8 cellular contexts compared by ENCODE assay signal in the genomic region with DNA sequence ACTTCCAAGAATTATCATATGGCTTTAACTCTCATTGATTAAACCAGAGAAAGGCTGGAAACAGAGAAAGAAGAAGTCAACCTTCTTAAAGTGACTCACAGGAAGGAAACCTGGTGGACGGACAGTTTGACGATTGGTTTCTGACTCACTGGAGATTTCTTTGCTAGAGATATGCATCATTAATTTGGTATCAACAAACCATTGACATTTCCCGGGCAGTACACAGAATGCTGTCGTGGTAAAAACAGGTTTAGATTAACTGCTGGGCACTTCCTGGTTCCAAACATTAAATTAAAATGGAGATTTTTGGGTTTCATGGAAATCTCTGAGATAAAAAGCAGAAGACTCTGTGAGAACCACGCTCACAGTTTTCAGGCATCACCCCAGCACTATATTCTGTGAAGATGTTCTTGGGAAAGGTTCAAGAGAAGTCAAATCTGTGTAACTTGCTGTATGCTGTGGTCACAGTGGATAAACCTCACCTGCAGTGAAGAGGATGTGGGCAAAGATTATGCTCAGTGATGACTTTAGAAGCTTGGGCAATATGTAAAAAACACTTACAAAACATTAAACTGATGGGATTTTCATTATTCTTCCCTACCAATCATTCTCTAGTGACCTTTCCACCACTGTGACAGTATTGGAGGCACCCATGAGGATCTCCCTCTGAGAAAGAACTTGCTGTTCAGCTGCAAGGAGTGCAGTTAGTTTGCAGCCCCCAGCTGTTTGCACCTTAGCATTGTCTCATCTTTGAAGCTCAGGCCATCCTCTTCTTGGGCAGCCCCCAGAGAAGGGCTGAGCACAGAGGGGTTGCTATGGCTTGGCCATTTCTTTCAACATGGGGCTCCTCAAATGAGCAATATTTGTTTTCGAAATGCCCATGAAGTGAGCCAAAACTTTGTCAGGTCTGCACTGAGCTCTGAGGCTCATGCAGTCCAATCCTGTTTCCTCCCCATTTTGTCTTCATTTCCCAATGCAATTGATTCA.
DNase-seq lines count a peak whose midpoint lies in the region; ATAC-seq, FAIRE-seq and TF ChIP-seq lines count a peak whose summit lies in the region.

No MANE protein-coding gene starts in this region.

- no peaks in the 10 kb centered on the region for H3K27me3 ChIP-seq in esophagus (ENCODE audit: control insufficient read depth in 1 of 2, insufficient read depth in 2 of 2, low read length in 2 of 2)
- no peaks in the 10 kb centered on the region for H3K27me3 ChIP-seq in right atrium auricular region

- peak; percentile 47 for ATAC-seq in HG03442 (IDR thresholded peaks at IDR 0.05; ENCODE audit: unreplicated experiment)

- H3K4me3 ChIP-seq in AG10803 (ENCODE audit: low read length): no peak overlapping the region
- H3K4me3 ChIP-seq in esophagus (ENCODE audit: low read depth in 1 of 2, low read length in 2 of 2): no peak overlapping the region
- H3K4me3 ChIP-seq in right atrium auricular region: no peak overlapping the region

- 51 to 56% methylated on average over 6 of the region's 6 CpGs for WGBS in esophagus, 2 donors

- peak; percentile 52 for DNase-seq in AG10803 (ENCODE audit: low read depth)
- no peak for DNase-seq in GM19239 (ENCODE audit: insufficient read length, low spot score)
- peak; percentile 25 for DNase-seq in T-helper 9 cell
- DNase-seq in DMS153 (lab: John Stamatoyannopoulos, UW): no peak
- DNase-seq in NCI-H1436 treated with DMSO at 0.1 percent for 48 hours (lab: John Stamatoyannopoulos, UW): no peak
- no peak for DNase-seq in right atrium auricular region (ENCODE audit: low spot score)

- H3K27ac ChIP-seq in esophagus (ENCODE audit: low read depth in 2 of 2, low read length in 1 of 2) (peak overlapping the region; percentile 5 to 15), right atrium auricular region (no peak overlapping the region)

- FAIRE-seq in GM19239 (lab: Jason Lieb, UNC): peak; percentile 93

- no peak for TF ChIP-seq CTCF in AG10803 (conservative IDR thresholded peaks at IDR 0.05; ENCODE audit: low read length)
- no peak for TF ChIP-seq CTCF in right atrium auricular region (IDR thresholded peaks at IDR 0.05)

- no peaks in the 10 kb centered on the region for H3K9me3 ChIP-seq in esophagus (ENCODE audit: control insufficient read depth in 2 of 2, insufficient read depth in 1 of 2, low read depth in 1 of 2, low read length in 1 of 2)
- H3K9me3 ChIP-seq in right atrium auricular region: no peaks in the 10 kb centered on the region

- H3K36me3 ChIP-seq in esophagus (ENCODE audit: control insufficient read depth in 2 of 2, insufficient read depth in 2 of 2, low read length in 1 of 2): no peaks in the 10 kb centered on the region
- H3K36me3 ChIP-seq in right atrium auricular region: no peaks in the 10 kb centered on the region

- H3K4me1 ChIP-seq in esophagus (ENCODE audit: control insufficient read depth in 2 of 2, insufficient read depth in 2 of 2, low read length in 1 of 2) (peaks cover 3 to 8% of the 10 kb centered on the region in 2 donors), right atrium auricular region (peaks cover 0 to 17% of the 10 kb centered on the region in 2 donors)

Comparison
In these comparisons a context has a peak if more than half of its experiments do, and no peak if none do; other contexts are left out.
1. DNase-seq: peak in AG10803 (single experiment) and T-helper 9 cell (single experiment); none in GM19239 (single experiment), DMS153 (single experiment), NCI-H1436 treated with DMSO at 0.1 percent for 48 hours (single experiment) and right atrium auricular region (single experiment).
2. H3K27ac ChIP-seq: peak in esophagus (2 of 2); none in right atrium auricular region (0 of 2).